In genomic region chr16:23296994-23297393, GRCh38 we compare ENCODE assay signal across 10 cellular contexts. TPM values are rescaled to one million over a fixed set of nuclear protein-coding genes. Genes with fewer than 3 reads are reported as not detected.
DNase-seq lines count a peak whose midpoint lies in the region; ATAC-seq and TF ChIP-seq lines count a peak whose summit lies in the region.
"Had no signal": no experiment of that assay in that cellular context is flagged by ENCODE, and none has a peak within 500 bp of the region (broad histone marks: within the 10 kb centered on the region; RNA-seq: fewer than 3 reads in every experiment).

No MANE protein-coding gene starts in this region.

- no peaks in the 10 kb centered on the region for H3K9me2 ChIP-seq in MM.1S (replicated peaks; ENCODE audit: insufficient read depth, low read length)

- no peak overlapping the region for H3K4me2 ChIP-seq in DND-41 (ENCODE audit: insufficient read depth, low read length)
- H3K4me2 ChIP-seq in MM.1S (ENCODE audit: low read depth, low read length), result peak overlapping the region; percentile 25; the same call in 1 of the 2 replicates

- H3F3A ChIP-seq in MM.1S (ENCODE audit: insufficient read depth, low read length), result peaks cover 5% of the 10 kb centered on the region; the same call in 1 of the 2 replicates

- no peak overlapping the region for H2AFZ ChIP-seq in DND-41 (ENCODE audit: low read depth, low read length)
- peak overlapping the region; percentile 95 for H2AFZ ChIP-seq in MM.1S (ENCODE audit: low read length)

- no peak overlapping the region for H3K4me3 ChIP-seq in DND-41 (ENCODE audit: low read depth in 1 of 2, low read length in 2 of 2)
- H3K4me3 ChIP-seq in MM.1S (ENCODE audit: low read length), result no peak overlapping the region
- no peak overlapping the region for H3K4me3 ChIP-seq in foreskin fibroblast (ENCODE audit: low read depth in 1 of 2, low read length in 2 of 2)
- H3K4me3 ChIP-seq in esophagus squamous epithelium, result no peak overlapping the region

- no peaks in the 10 kb centered on the region for H3K27me3 ChIP-seq in DND-41 (ENCODE audit: insufficient read depth, low read length, poor library complexity)
- no peaks in the 10 kb centered on the region for H3K27me3 ChIP-seq in MM.1S (replicated peaks; ENCODE audit: insufficient read depth, low read length)
- peaks cover 0 to 27% (median 0%) of the 10 kb centered on the region in 4 donors for H3K27me3 ChIP-seq in esophagus squamous epithelium

- no peak for TF ChIP-seq POLR2A in esophagus squamous epithelium (IDR thresholded peaks at IDR 0.05)

- H3K27ac ChIP-seq in 22Rv1 (no peak overlapping the region), DND-41 (ENCODE audit: low read length) (no peak overlapping the region), MM.1S (ENCODE audit: low read length) (no peak overlapping the region), esophagus squamous epithelium (peak overlapping the region in 2 of 4 donors; percentile 46 to 52)
- H3K27ac ChIP-seq: epithelial cell of prostate had no signal

- peak; percentile 74 for TF ChIP-seq CTCF in 22Rv1 (IDR thresholded peaks at IDR 0.05)
- TF ChIP-seq CTCF in DND-41 (IDR thresholded peaks at IDR 0.05; ENCODE audit: borderline replicate concordance, extremely low read depth, low read length, poor library complexity, severe bottlenecking), result peak; percentile 56
- TF ChIP-seq CTCF in MM.1S (IDR thresholded peaks at IDR 0.05; ENCODE audit: low read length), result peak; percentile 63
- TF ChIP-seq CTCF in foreskin fibroblast (IDR thresholded peaks at IDR 0.05; ENCODE audit: low read depth, low read length), result no peak
- peak in 2 of 6 experiments; percentile 19 to 50 for TF ChIP-seq CTCF in esophagus squamous epithelium (IDR thresholded peaks at IDR 0.05)

- DNase-seq in DND-41, result peak; percentile 17
- peak; percentile 62 for DNase-seq in MM.1S
- peak; percentile 20 for DNase-seq in dermis blood vessel endothelial cell
- no peak for DNase-seq in foreskin fibroblast
- no peak for DNase-seq in esophagus squamous epithelium (lab: John Stamatoyannopoulos, UW)
- no peak for DNase-seq in NCI-H446 treated with DMSO at 0.1 percent for 48 hours (lab: John Stamatoyannopoulos, UW)
- DNase-seq in NOMO-1 treated with DMSO at 0.1 percent for 48 hours (lab: John Stamatoyannopoulos, UW; ENCODE audit: unreplicated experiment), result no peak
- DNase-seq: naive B cell had no signal

- H3K4me1 ChIP-seq in DND-41 (ENCODE audit: insufficient read depth, low read length) (no peaks in the 10 kb centered on the region), MM.1S (ENCODE audit: low read length) (peaks cover 13% of the 10 kb centered on the region), esophagus squamous epithelium (peaks cover 0 to 52% (median 4%) of the 10 kb centered on the region in 3 donors)

- H3K9me3 ChIP-seq in DND-41 (ENCODE audit: insufficient read depth, low read length, severe bottlenecking) (no peaks in the 10 kb centered on the region), MM.1S (replicated peaks; ENCODE audit: insufficient read depth, low read length) (no peaks in the 10 kb centered on the region), esophagus squamous epithelium (no peaks in the 10 kb centered on the region)

- ATAC-seq in DND-41 (ENCODE audit: insufficient read depth, low read depth), result 0 out of 3 replicates have a peak, but pooled peaks have one; percentile 52

- H3K36me3 ChIP-seq in DND-41 (ENCODE audit: insufficient read depth, low read length) (no peaks in the 10 kb centered on the region), MM.1S (replicated peaks; ENCODE audit: insufficient read depth, low read length) (no peaks in the 10 kb centered on the region), esophagus squamous epithelium (no peaks in the 10 kb centered on the region)

- no peaks in the 10 kb centered on the region for H3K79me2 ChIP-seq in DND-41 (ENCODE audit: insufficient read depth, low read length)
- H3K79me2 ChIP-seq in MM.1S (ENCODE audit: low read length), result no peaks in the 10 kb centered on the region

- intact Hi-C loops in esophagus squamous epithelium (cut with DNase I), result no loop called here

- H3K9ac ChIP-seq in DND-41 (ENCODE audit: low read depth, low read length), result no peak overlapping the region
- H3K9ac ChIP-seq in MM.1S (ENCODE audit: low read length), result no peak overlapping the region

- H4K20me1 ChIP-seq in DND-41 (ENCODE audit: insufficient read depth, low read length), result no peaks in the 10 kb centered on the region
- H4K20me1 ChIP-seq in MM.1S (ENCODE audit: insufficient read depth, low read length), result no peaks in the 10 kb centered on the region

- 70 to 87% methylated on average over 3 of the region's 3 CpGs for WGBS in esophagus squamous epithelium, 2 donors

RNA-seq across cellular contexts. Expression of gene SCNN1B, which starts 5.1 kb away (rescaled TPM):
- total RNA-seq in dermis blood vessel endothelial cell (10.4 and 24.2 TPM in 2 replicates), esophagus squamous epithelium (10 to 100 TPM; 24.9 to 86.8 (median 36.2) TPM)

Comparison
In these comparisons a context has a peak if more than half of its experiments do, and no peak if none do; other contexts are left out.
1. DNase-seq: peak in DND-41 (single experiment), MM.1S (single experiment) and dermis blood vessel endothelial cell (single experiment); none in foreskin fibroblast (0 of 2), esophagus squamous epithelium (single experiment), NCI-H446 treated with DMSO at 0.1 percent for 48 hours (single experiment) and NOMO-1 treated with DMSO at 0.1 percent for 48 hours (single experiment).